ENCODE assay signal across 8 cellular contexts in genomic region chr4:122731676-122732075, GRCh38. TPM values are rescaled to one million over a fixed set of nuclear protein-coding genes. Genes with fewer than 3 reads are reported as not detected.
DNase-seq lines count a peak whose midpoint lies in the region; ATAC-seq and TF ChIP-seq lines count a peak whose summit lies in the region.

No MANE protein-coding gene starts in this region.

- peaks cover 13% of the 10 kb centered on the region for H3K4me1 ChIP-seq in iPS-18a (ENCODE audit: control insufficient read depth, low read depth, low read length)

- H3K27ac ChIP-seq in iPS-18a (ENCODE audit: low read length), result no peak overlapping the region

- ATAC-seq in activated CD4-positive, alpha-beta T cell treated with anti-CD3 and anti-CD28 coated beads for 36 hours, result no peak
- ATAC-seq in activated B cell treated with CpG ODN at 0.5 μM for 24 hours (ENCODE audit: low read depth) (no peak), GM18517 (IDR thresholded peaks at IDR 0.05; ENCODE audit: unreplicated experiment) (no peak)
- no peak for ATAC-seq in stimulated activated naive CD8-positive, alpha-beta T cell treated with anti-CD3 and anti-CD28 coated beads, Interleukin-15, amount 100 ng/mL, for 72 hours

- intact Hi-C loops in activated CD4-positive, alpha-beta T cell treated with anti-CD3 and anti-CD28 coated beads for 36 hours (cut with DNase I, micrococcal nuclease), result loop anchor here (1.0 to 5.0 kb wide), 8 partner anchors 15 to 907 kb away; partner anchors contain the start of genes BLTP1 (in 1 of the 2), IL2 (in 1 of the 2) and NUDT6 (in 1 of the 2)
- intact Hi-C loops in activated B cell treated with CpG ODN at 0.5 μM for 24 hours (cut with micrococcal nuclease), result loop anchor here (1.0 to 5.0 kb wide), 11 partner anchors 14 to 1035 kb away; partner anchors contain the start of genes ANXA5, BBS7, BLTP1 and EXOSC9

- no peak overlapping the region for H3K27ac Mint-ChIP-seq in activated CD4-positive, alpha-beta T cell treated with anti-CD3 and anti-CD28 coated beads for 36 hours
- peak overlapping the region; percentile 98 for H3K27ac Mint-ChIP-seq in activated B cell treated with CpG ODN at 0.5 μM for 24 hours
- peak overlapping the region in 1 of 2 donors; percentile 63 for H3K27ac Mint-ChIP-seq in stimulated activated naive CD8-positive, alpha-beta T cell treated with anti-CD3 and anti-CD28 coated beads, Interleukin-15, amount 100 ng/mL, for 72 hours

- H3K4me1 Mint-ChIP-seq in activated CD4-positive, alpha-beta T cell treated with anti-CD3 and anti-CD28 coated beads for 36 hours, result peaks cover 26% of the 10 kb centered on the region
- peaks cover 13% of the 10 kb centered on the region for H3K4me1 Mint-ChIP-seq in activated B cell treated with CpG ODN at 0.5 μM for 24 hours
- no peaks in the 10 kb centered on the region for H3K4me1 Mint-ChIP-seq in stimulated activated naive CD8-positive, alpha-beta T cell treated with anti-CD3 and anti-CD28 coated beads, Interleukin-15, amount 100 ng/mL, for 72 hours

- H3K4me3 Mint-ChIP-seq in activated CD4-positive, alpha-beta T cell treated with anti-CD3 and anti-CD28 coated beads for 36 hours, result peak overlapping the region; percentile 96
- no peak overlapping the region for H3K4me3 Mint-ChIP-seq in activated B cell treated with CpG ODN at 0.5 μM for 24 hours
- peak overlapping the region; percentile 97 to 98 for H3K4me3 Mint-ChIP-seq in stimulated activated naive CD8-positive, alpha-beta T cell treated with anti-CD3 and anti-CD28 coated beads, Interleukin-15, amount 100 ng/mL, for 72 hours

- peaks cover 2% of the 10 kb centered on the region for H3K36me3 Mint-ChIP-seq in activated CD4-positive, alpha-beta T cell treated with anti-CD3 and anti-CD28 coated beads for 36 hours (ENCODE audit: low read depth)
- peaks cover 5% of the 10 kb centered on the region for H3K36me3 Mint-ChIP-seq in activated B cell treated with CpG ODN at 0.5 μM for 24 hours (ENCODE audit: low read depth)

- TF ChIP-seq CTCF in activated B cell treated with CpG ODN at 0.5 μM for 24 hours (IDR thresholded peaks at IDR 0.05), result no peak

- no peaks in the 10 kb centered on the region for H3K9me3 Mint-ChIP-seq in activated CD4-positive, alpha-beta T cell treated with anti-CD3 and anti-CD28 coated beads for 36 hours (ENCODE audit: low read depth)
- H3K9me3 Mint-ChIP-seq in activated B cell treated with CpG ODN at 0.5 μM for 24 hours, result no peaks in the 10 kb centered on the region
- H3K9me3 Mint-ChIP-seq in stimulated activated naive CD8-positive, alpha-beta T cell treated with anti-CD3 and anti-CD28 coated beads, Interleukin-15, amount 100 ng/mL, for 72 hours, result no peaks in the 10 kb centered on the region

- H3K9me3 ChIP-seq in iPS-18a (ENCODE audit: control insufficient read depth, low read depth, low read length), result no peaks in the 10 kb centered on the region

- H3K27me3 Mint-ChIP-seq in activated CD4-positive, alpha-beta T cell treated with anti-CD3 and anti-CD28 coated beads for 36 hours, result no peaks in the 10 kb centered on the region
- no peaks in the 10 kb centered on the region for H3K27me3 Mint-ChIP-seq in activated B cell treated with CpG ODN at 0.5 μM for 24 hours
- no peaks in the 10 kb centered on the region for H3K27me3 Mint-ChIP-seq in stimulated activated naive CD8-positive, alpha-beta T cell treated with anti-CD3 and anti-CD28 coated beads, Interleukin-15, amount 100 ng/mL, for 72 hours

- DNase-seq in activated CD4-positive, alpha-beta T cell treated with anti-CD3 and anti-CD28 coated beads for 36 hours, result no peak
- no peak for DNase-seq in activated CD4-positive, alpha-beta T cell treated with anti-CD3 and anti-CD28 coated beads for 1 hour
- no peak for DNase-seq in activated B cell treated with CpG ODN at 0.5 μM for 24 hours
- no peak for DNase-seq in stimulated activated naive CD8-positive, alpha-beta T cell treated with anti-CD3 and anti-CD28 coated beads, Interleukin-15, amount 100 ng/mL, for 72 hours
- DNase-seq in NCI-H2107 treated with DMSO at 0.1 percent for 48 hours (lab: John Stamatoyannopoulos, UW; ENCODE audit: unreplicated experiment), result no peak
- DNase-seq in NCI-H446 (lab: John Stamatoyannopoulos, UW), result no peak

- peak overlapping the region; percentile 30 for H3K9ac ChIP-seq in iPS-18a (ENCODE audit: low read length)

- CTCF ChIA-PET in activated CD4-positive, alpha-beta T cell treated with anti-CD3 and anti-CD28 coated beads for 36 hours (lab: Charles Lee), result interaction anchor here (0.9 to 4.6 kb wide), 13 partner anchors 9 to 191 kb away, joined by 3 to 37 read pairs (median 10); partner anchors contain the start of gene NUDT6
- CTCF ChIA-PET in activated B cell treated with CpG ODN at 0.5 μM for 24 hours (lab: Charles Lee), result interaction anchor here (1.1 to 2.6 kb wide), 6 partner anchors 10 to 201 kb away, joined by 3 to 11 read pairs (median 6); no protein-coding TSS in a partner anchor

- peak overlapping the region; percentile 62 for H3K4me3 ChIP-seq in iPS-18a (ENCODE audit: low read length)

- no peaks in the 10 kb centered on the region for H3K36me3 ChIP-seq in iPS-18a (ENCODE audit: control insufficient read depth, low read depth, low read length)

- no peaks in the 10 kb centered on the region for H3K27me3 ChIP-seq in iPS-18a (ENCODE audit: control insufficient read depth, insufficient read depth, low read length)

- POLR2A ChIA-PET in activated CD4-positive, alpha-beta T cell treated with anti-CD3 and anti-CD28 coated beads for 36 hours (lab: Charles Lee), result interaction anchor here (0.6 to 1.7 kb wide), 3 partner anchors 73 to 153 kb away, joined by 3 to 10 read pairs (median 5); no protein-coding TSS in a partner anchor
- POLR2A ChIA-PET in activated B cell treated with CpG ODN at 0.5 μM for 24 hours (lab: Charles Lee), result interaction anchor here (0.9 to 1.3 kb wide), 2 partner anchors 13 to 191 kb away, joined by 3 to 5 read pairs; partner anchors contain the start of gene NUDT6

RNA-seq across cellular contexts. Expression of gene BBS12, which starts 0.8 kb away (rescaled TPM):
- total RNA-seq in activated CD4-positive, alpha-beta T cell treated with anti-CD3 and anti-CD28 coated beads for 36 hours, result 1 to 10 TPM; 2.8 to 3.9 TPM
- 2.5 and 3.3 TPM in 2 replicates for total RNA-seq in activated B cell treated with CpG ODN at 0.5 μM for 24 hours
